21 cellular contexts compared by ENCODE assay signal in genomic region chr10:128326251-128326650, GRCh38.
"Had no signal": no experiment of that assay in that cellular context is flagged by ENCODE, and none has a peak within 500 bp of the region (broad histone marks: within the 10 kb centered on the region; RNA-seq: fewer than 3 reads in every experiment).

No MANE protein-coding gene starts in this region.

- DNase-seq: dermis blood vessel endothelial cell; dorsolateral prefrontal cortex; effector CD4-positive, alpha-beta T cell; effector memory CD4-positive, alpha-beta T cell; esophagus squamous epithelium; foreskin fibroblast; foreskin melanocyte; gastrocnemius medialis; heart left ventricle; hypothalamus; immature natural killer cell; left cardiac atrium; left ventricle myocardium inferior; lower lobe of right lung; mesenchymal stem cell; mucosa of descending colon; naive B cell had no signal

- H3K4me3 Mint-ChIP-seq: immature natural killer cell, mesothelial cell of epicardium, naive B cell had no signal

- H3K4me3 ChIP-seq: coronary artery, dorsolateral prefrontal cortex, esophagus squamous epithelium, gastrocnemius medialis, heart left ventricle, hepatocyte, left ventricle myocardium inferior, lower lobe of right lung, mucosa of descending colon had no signal

- H3K9me3 ChIP-seq: gastrocnemius medialis, lower lobe of right lung, mucosa of descending colon had no signal

- H3K79me2 ChIP-seq: hepatocyte had no signal

- H3K27ac Mint-ChIP-seq: immature natural killer cell, mesothelial cell of epicardium, naive B cell had no signal

- H2AFZ ChIP-seq: hepatocyte had no signal

- H3K27me3 ChIP-seq: gastrocnemius medialis had no signal

- ATAC-seq: gastrocnemius medialis, heart left ventricle, left cardiac atrium, left lobe of liver, lower lobe of right lung, mucosa of descending colon had no signal

- H3K9me3 Mint-ChIP-seq: immature natural killer cell had no signal

- H3K36me3 Mint-ChIP-seq: immature natural killer cell, mesothelial cell of epicardium, naive B cell had no signal

- H3K36me3 ChIP-seq: esophagus squamous epithelium, gastrocnemius medialis, heart left ventricle, left ventricle myocardium inferior, lower lobe of right lung had no signal

- H3K4me2 ChIP-seq: hepatocyte had no signal

- H3K4me1 ChIP-seq: esophagus squamous epithelium, gastrocnemius medialis, heart left ventricle, left ventricle myocardium inferior, lower lobe of right lung had no signal

- H3K27ac ChIP-seq: coronary artery, dorsolateral prefrontal cortex, esophagus squamous epithelium, gastrocnemius medialis, heart left ventricle, hepatocyte, left ventricle myocardium inferior, lower lobe of right lung had no signal

- H3K4me1 Mint-ChIP-seq: immature natural killer cell, mesothelial cell of epicardium, naive B cell had no signal
